In the genomic region with DNA sequence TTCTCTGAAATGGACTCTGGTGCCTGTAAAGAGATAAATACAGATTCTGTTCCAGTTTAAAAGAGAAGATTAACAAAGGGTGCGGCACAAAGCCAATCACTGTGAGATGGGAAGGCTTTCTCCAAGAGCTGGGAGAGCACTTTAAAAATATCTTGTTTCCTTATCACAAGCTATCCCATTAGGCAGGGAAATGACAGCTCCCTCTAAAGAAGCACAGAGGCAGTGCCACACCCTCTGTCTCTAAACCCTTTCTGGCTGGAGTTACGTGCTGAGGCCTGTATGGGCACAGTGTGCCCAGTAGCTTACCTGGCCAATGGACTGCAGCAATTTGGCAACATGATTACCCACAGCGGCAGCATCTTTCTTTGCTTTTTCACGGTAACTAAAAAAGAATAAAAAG, we compare ENCODE assay signal across 25 cellular contexts. TPM values are rescaled to one million over a fixed set of nuclear protein-coding genes. Genes with fewer than 3 reads are reported as not detected.
DNase-seq lines count a peak whose midpoint lies in the region; ATAC-seq, FAIRE-seq and TF ChIP-seq lines count a peak whose summit lies in the region.
"Had no signal": no experiment of that assay in that cellular context is flagged by ENCODE, and none has a peak within 500 bp of the region (broad histone marks: within the 10 kb centered on the region; RNA-seq: fewer than 3 reads in every experiment).

No MANE protein-coding gene starts in this region.

- H3K27ac ChIP-seq in SK-N-SH (ENCODE audit: low read depth in 2 of 2, low read length in 1 of 2), result no peak overlapping the region
- no peak overlapping the region for H3K27ac ChIP-seq in A549
- no peak overlapping the region for H3K27ac ChIP-seq in keratinocyte (ENCODE audit: control insufficient read depth, insufficient read depth, low read length)
- H3K27ac ChIP-seq: BLaER1, HL-60, PC-9 had no signal

- TF ChIP-seq RAD21 in SK-N-SH (IDR thresholded peaks at IDR 0.05; ENCODE audit: low read length) (no peak), A549 (conservative IDR thresholded peaks at IDR 0.05 in 1 of 2, IDR thresholded peaks at IDR 0.05 in 1 of 2) (no peak)

- peaks cover 82% of the 10 kb centered on the region for H3K36me3 Mint-ChIP-seq in effector memory CD8-positive, alpha-beta T cell (ENCODE audit: insufficient read depth)

- TF ChIP-seq POLR2A in A549 (IDR thresholded peaks at IDR 0.05; ENCODE audit: low read length), result no peak

- H3K9me1 ChIP-seq in keratinocyte (ENCODE audit: control insufficient read depth, extremely low read depth, insufficient read depth, low read length), result no peaks in the 10 kb centered on the region

- dilution Hi-C loops in keratinocyte (cut with MboI; ENCODE audit: extremely low pct_ligation_motif_present, low sequenced_read_pairs), result no loop called here

- H3K9me3 ChIP-seq in SK-N-SH (no peaks in the 10 kb centered on the region), A549 (no peaks in the 10 kb centered on the region), keratinocyte (ENCODE audit: control insufficient read depth, low read depth, low read length) (no peaks in the 10 kb centered on the region)
- H3K9me3 ChIP-seq: BLaER1, HAP-1 had no signal

- no peak for FAIRE-seq in A549 (lab: Jason Lieb, UNC)
- peak; percentile 94 for FAIRE-seq in keratinocyte (lab: Jason Lieb, UNC)
- FAIRE-seq: A204.1, GM12878, GM19239, HTR-8/SVneo had no signal

- H3K9ac ChIP-seq in SK-N-SH, result no peak overlapping the region
- no peak overlapping the region for H3K9ac ChIP-seq in keratinocyte (ENCODE audit: control insufficient read depth, extremely low read depth, insufficient read depth, low read length)
- H3K9ac ChIP-seq: BLaER1 had no signal

- H3K36me3 ChIP-seq in SK-N-SH (replicated peaks in 1 of 2; ENCODE audit: control insufficient read depth in 1 of 2, insufficient read depth in 2 of 2, low read length in 1 of 2) (peaks cover 48 to 74% of the 10 kb centered on the region in 2 experiments), keratinocyte (ENCODE audit: control insufficient read depth in 2 of 2, extremely low read depth in 1 of 2, insufficient read depth in 2 of 2, low read length in 2 of 2) (peaks cover 9 to 24% of the 10 kb centered on the region in 2 experiments)

- H3K4me1 ChIP-seq in SK-N-SH (ENCODE audit: control insufficient read depth in 1 of 2, insufficient read depth in 2 of 2, low read depth in 1 of 2, low read length in 1 of 2) (no peaks in the 10 kb centered on the region), A549 (no peaks in the 10 kb centered on the region), keratinocyte (ENCODE audit: control insufficient read depth, extremely low read depth, insufficient read depth, low read length) (peaks cover 11% of the 10 kb centered on the region)
- H3K4me1 ChIP-seq: BLaER1, HAP-1 had no signal

- no peaks in the 10 kb centered on the region for H3K9me2 ChIP-seq in SK-N-SH

- in situ Hi-C loops in SK-MEL-5 (cut with HindIII; ENCODE audit: low pct_unique_long_range_greater_than_20kb, low sequenced_read_pairs), result no loop called here

- H2AFZ ChIP-seq in SK-N-SH (ENCODE audit: low read depth) (no peak overlapping the region), keratinocyte (ENCODE audit: control insufficient read depth, low read length) (no peak overlapping the region)
- H2AFZ ChIP-seq: PC-9 had no signal

- TF ChIP-seq CTCF in SK-N-SH (IDR thresholded peaks at IDR 0.05) (no peak), A549 (IDR thresholded peaks at IDR 0.05) (no peak), keratinocyte (optimal IDR thresholded peaks at IDR 0.05 in 1 of 3, IDR thresholded peaks at IDR 0.05 in 1 of 3, conservative IDR thresholded peaks at IDR 0.05 in 1 of 3; ENCODE audit: extremely low read depth in 1 of 3, insufficient read depth in 2 of 3, low read length in 3 of 3) (peak in 1 of 3 experiments; percentile 18)

- CTCF ChIA-PET in SK-N-SH (lab: Yijun Ruan, JAX) (interaction anchor here (1.6 to 1.9 kb wide), 3 partner anchors 20 to 58 kb away, joined by 5 to 8 read pairs (median 8); partner anchors contain the start of gene NAE1), A549 (lab: Yijun Ruan, JAX) (interaction anchor here (1.1 to 3.1 kb wide), 3 partner anchors 19 to 63 kb away, joined by 3 to 14 read pairs (median 7); partner anchors contain the start of gene NAE1)

- 96% methylated on average over 4 of the region's 4 CpGs for WGBS in SK-N-SH (ENCODE audit: low lambda C conversion rate)
- WGBS in A549 (ENCODE audit: missing lambda C conversion rate), result 93% methylated on average over 4 of the region's 4 CpGs

- no peaks in the 10 kb centered on the region for H3K27me3 ChIP-seq in SK-N-SH (ENCODE audit: insufficient read depth)
- H3K27me3 ChIP-seq in keratinocyte (ENCODE audit: control insufficient read depth, extremely low read depth, insufficient read depth, low read length), result no peaks in the 10 kb centered on the region
- H3K27me3 ChIP-seq: BLaER1 had no signal

- H3K9me3 Mint-ChIP-seq in effector memory CD8-positive, alpha-beta T cell, result no peaks in the 10 kb centered on the region
- H3K9me3 Mint-ChIP-seq: CD4-positive, alpha-beta memory T cell had no signal

- H3F3A ChIP-seq in SK-N-SH (replicated peaks; ENCODE audit: insufficient read depth), result no peaks in the 10 kb centered on the region

- TF ChIP-seq EP300 in SK-N-SH (IDR thresholded peaks at IDR 0.05; ENCODE audit: borderline replicate concordance in 1 of 2, low read depth in 1 of 2, low read length in 1 of 2) (no peak), A549 (IDR thresholded peaks at IDR 0.05) (no peak)

- no peaks in the 10 kb centered on the region for H3K27me3 Mint-ChIP-seq in effector memory CD8-positive, alpha-beta T cell
- H3K27me3 Mint-ChIP-seq: CD4-positive, alpha-beta memory T cell had no signal

- ATAC-seq in SK-N-SH treated with all-trans-retinoic acid at 6 μM for 48 hours (peak; percentile 22; the same call in 1 of the 3 replicates), A549 (peak; percentile 47 to 65; a peak in 3 of 6 replicates), HG03280 (IDR thresholded peaks at IDR 0.05; ENCODE audit: unreplicated experiment) (no peak)
- ATAC-seq in effector memory CD8-positive, alpha-beta T cell (replicated peaks), result no peak
- ATAC-seq: GM12878 had no signal

- POLR2A ChIA-PET in SK-N-SH (lab: Yijun Ruan, JAX) (no interaction called here), A549 (lab: Yijun Ruan, JAX) (no interaction called here)

- H3K4me3 ChIP-seq in SK-N-SH (ENCODE audit: low read depth in 2 of 2, low read length in 1 of 2), result no peak overlapping the region
- no peak overlapping the region for H3K4me3 ChIP-seq in A549
- no peak overlapping the region for H3K4me3 ChIP-seq in keratinocyte (ENCODE audit: control insufficient read depth in 2 of 3, extremely low read depth in 1 of 3, insufficient read depth in 2 of 3, low read depth in 1 of 3, low read length in 3 of 3)
- H3K4me3 ChIP-seq: BLaER1, GM12878, HAP-1, PC-9 had no signal

- H4K20me1 ChIP-seq in SK-N-SH (ENCODE audit: insufficient read depth), result no peaks in the 10 kb centered on the region
- no peaks in the 10 kb centered on the region for H4K20me1 ChIP-seq in keratinocyte (ENCODE audit: control insufficient read depth, extremely low read depth, insufficient read depth, low read length)
- H4K20me1 ChIP-seq: BLaER1 had no signal

- H3K79me2 ChIP-seq in SK-N-SH (ENCODE audit: insufficient read depth), result no peaks in the 10 kb centered on the region
- H3K79me2 ChIP-seq in keratinocyte (ENCODE audit: control insufficient read depth, insufficient read depth, low read length), result no peaks in the 10 kb centered on the region

- no peak overlapping the region for H3K4me3 Mint-ChIP-seq in effector memory CD8-positive, alpha-beta T cell
- H3K4me3 Mint-ChIP-seq: CD4-positive, alpha-beta memory T cell had no signal

- no peak overlapping the region for H3K4me2 ChIP-seq in SK-N-SH
- H3K4me2 ChIP-seq in A549, result no peak overlapping the region
- no peak overlapping the region for H3K4me2 ChIP-seq in keratinocyte (ENCODE audit: control insufficient read depth, extremely low read depth, insufficient read depth, low read depth, low read length)
- H3K4me2 ChIP-seq: BLaER1, PC-9 had no signal

- no peaks in the 10 kb centered on the region for H3K4me1 Mint-ChIP-seq in effector memory CD8-positive, alpha-beta T cell (ENCODE audit: low read depth in 2 of 2)
- H3K4me1 Mint-ChIP-seq: CD4-positive, alpha-beta memory T cell had no signal

- peak overlapping the region in 1 of 2 donors; percentile 15 for H3K27ac Mint-ChIP-seq in effector memory CD8-positive, alpha-beta T cell

- DNase-seq in SK-N-SH, result no peak
- DNase-seq in A549 (ENCODE audit: low read depth in 1 of 2, low spot score in 1 of 2), result no peak
- peak; percentile 8 for DNase-seq in SK-MEL-5 (ENCODE audit: low read depth, low spot score)
- no peak for DNase-seq in keratinocyte (ENCODE audit: low read depth, low spot score)
- no peak for DNase-seq in effector memory CD8-positive, alpha-beta T cell
- DNase-seq: Calu3; CD4-positive, alpha-beta memory T cell; GF-D8; NCI-H1092 treated with DMSO at 0.1 percent for 48 hours; NCI-H146; NCI-H2081; NCI-H2227 treated with DMSO at 0.1 percent for 48 hours; NCI-H510A treated with DMSO at 0.1 percent for 48 hours; NCI-H774; PC-9 had no signal

RNA-seq across cellular contexts. Expression of gene TERB1, which starts 9.0 kb away (rescaled TPM):
- polyA plus RNA-seq in SK-N-SH (2012; rRNA removed) (0.06 and 0.08 TPM in 2 replicates), A549 (2011; rRNA removed) (0.07 and 0.18 TPM in 2 replicates), A549 (2017; fragmentation: RNase III; extraction: RNeasy Plus Mini Kit Qiagen cat#74134 plus additional on column Dnase treatment) (0.12 to 0.18 TPM (median 0.17 TPM) in 3 replicates), keratinocyte (0.17 to 0.22 TPM in 2 of 3 replicates, not detected in the other)
- 0.05 TPM in 1 of 2 replicates, not detected in the other for polyA plus RNA-seq in SK-N-SH (2012; cell fraction: cytosol; rRNA removed)
- polyA plus RNA-seq in SK-N-SH (2012; cell fraction: nucleus; rRNA removed), result 0.12 and 0.14 TPM in 2 replicates
- 0.03 and 0.08 TPM in 2 replicates for polyA plus RNA-seq in A549 (2012; cell fraction: cytosol; rRNA removed)
- 0.11 and 0.45 TPM in 2 replicates for polyA plus RNA-seq in A549 (2012; cell fraction: nucleus; rRNA removed)
- polyA minus RNA-seq in A549 (2011; rRNA and poly(A)+ RNA removed), result 0.19 and 0.29 TPM in 2 replicates
- total RNA-seq in SK-MEL-5 (2014; rRNA removed; shearing (Covaris generic)), result not detected in 2 replicates
- not detected in 2 replicates for polyA plus RNA-seq in SK-MEL-5 (2015; cell fraction: cytosol; rRNA removed)
- not detected in 2 replicates for polyA plus RNA-seq in SK-MEL-5 (2015; cell fraction: nucleus; rRNA removed)
- not detected for polyA plus RNA-seq in keratinocyte (2011; ENCODE audit: low read depth)
- polyA plus RNA-seq in keratinocyte (2011; cell fraction: cytosol; rRNA removed), result 0.09 TPM in 1 of 2 replicates, not detected in the other
- polyA plus RNA-seq in keratinocyte (2011; cell fraction: nucleus; rRNA removed), result 0.37 and 0.60 TPM in 2 replicates
- polyA plus RNA-seq in keratinocyte (2012; ENCODE audit: low replicate concordance), result 0.30 TPM in 1 of 2 replicates, not detected in the other
- 0.16 TPM in 1 of 3 replicates, not detected in the others for polyA minus RNA-seq in keratinocyte
- polyA minus RNA-seq in keratinocyte (2011; cell fraction: cytosol; rRNA and poly(A)+ RNA removed), result not detected
- 1.1 TPM in 1 of 2 replicates, not detected in the other for polyA minus RNA-seq in keratinocyte (2011; cell fraction: nucleus; rRNA and poly(A)+ RNA removed)
- total RNA-seq: LHCN-M2, PC-9 had no signal
- polyA plus RNA-seq: CD4-positive, alpha-beta memory T cell had no signal

RNA-seq across cellular contexts. Expression of gene NAE1, which starts 20.4 kb away (rescaled TPM):
- polyA plus RNA-seq in SK-N-SH (2012; rRNA removed), result 33.8 and 45.5 TPM in 2 replicates
- polyA plus RNA-seq in SK-N-SH (2012; cell fraction: cytosol; rRNA removed), result 53.9 and 68.0 TPM in 2 replicates
- polyA plus RNA-seq in SK-N-SH (2012; cell fraction: nucleus; rRNA removed), result 18.4 and 44.0 TPM in 2 replicates
- 89.8 and 132 TPM in 2 replicates for polyA plus RNA-seq in A549 (2011; rRNA removed)
- polyA plus RNA-seq in A549 (2012; cell fraction: cytosol; rRNA removed), result 41.1 and 41.8 TPM in 2 replicates
- polyA plus RNA-seq in A549 (2012; cell fraction: nucleus; rRNA removed), result 18.0 and 27.3 TPM in 2 replicates
- polyA plus RNA-seq in A549 (2017; fragmentation: RNase III; extraction: RNeasy Plus Mini Kit Qiagen cat#74134 plus additional on column Dnase treatment), result 90.0 to 96.2 TPM (median 94.9 TPM) in 3 replicates
- 16.5 and 18.2 TPM in 2 replicates for polyA minus RNA-seq in A549 (2011; rRNA and poly(A)+ RNA removed)
- total RNA-seq in SK-MEL-5 (2014; rRNA removed; shearing (Covaris generic)), result 110 and 114 TPM in 2 replicates
- polyA plus RNA-seq in SK-MEL-5 (2015; cell fraction: cytosol; rRNA removed), result 48.5 and 63.9 TPM in 2 replicates
- 112 and 141 TPM in 2 replicates for polyA plus RNA-seq in SK-MEL-5 (2015; cell fraction: nucleus; rRNA removed)
- polyA plus RNA-seq in keratinocyte, result 61.4 to 113 TPM (median 68.0 TPM) in 3 replicates
- polyA plus RNA-seq in keratinocyte (2011; ENCODE audit: low read depth), result 158 TPM
- polyA plus RNA-seq in keratinocyte (2011; cell fraction: cytosol; rRNA removed), result 55.1 and 97.0 TPM in 2 replicates
- polyA plus RNA-seq in keratinocyte (2011; cell fraction: nucleus; rRNA removed), result 60.8 and 93.2 TPM in 2 replicates
- 51.0 and 65.1 TPM in 2 replicates for polyA plus RNA-seq in keratinocyte (2012; ENCODE audit: low replicate concordance)
- 5.7 to 44.1 TPM (median 20.4 TPM) in 3 replicates for polyA minus RNA-seq in keratinocyte
- 43.2 TPM for polyA minus RNA-seq in keratinocyte (2011; cell fraction: cytosol; rRNA and poly(A)+ RNA removed)
- polyA minus RNA-seq in keratinocyte (2011; cell fraction: nucleus; rRNA and poly(A)+ RNA removed), result 22.1 and 29.8 TPM in 2 replicates

RNA-seq across cellular contexts. Expression of gene CA7, which starts 33.8 kb away (rescaled TPM):
- polyA plus RNA-seq in SK-N-SH (2012; rRNA removed) (0.11 and 0.12 TPM in 2 replicates), A549 (2011; rRNA removed) (not detected in 2 replicates), A549 (2017; fragmentation: RNase III; extraction: RNeasy Plus Mini Kit Qiagen cat#74134 plus additional on column Dnase treatment) (not detected in 3 replicates), keratinocyte (not detected in 3 replicates)
- 0.07 and 0.10 TPM in 2 replicates for polyA plus RNA-seq in SK-N-SH (2012; cell fraction: cytosol; rRNA removed)
- polyA plus RNA-seq in SK-N-SH (2012; cell fraction: nucleus; rRNA removed), result 0.08 and 0.15 TPM in 2 replicates
- polyA plus RNA-seq in A549 (2012; cell fraction: cytosol; rRNA removed), result 0.03 TPM in 1 of 2 replicates, not detected in the other
- polyA plus RNA-seq in A549 (2012; cell fraction: nucleus; rRNA removed), result not detected in 2 replicates
- polyA minus RNA-seq in A549 (2011; rRNA and poly(A)+ RNA removed), result not detected in 2 replicates
- not detected in 2 replicates for total RNA-seq in SK-MEL-5 (2014; rRNA removed; shearing (Covaris generic))
- not detected in 2 replicates for polyA plus RNA-seq in SK-MEL-5 (2015; cell fraction: cytosol; rRNA removed)
- polyA plus RNA-seq in SK-MEL-5 (2015; cell fraction: nucleus; rRNA removed), result not detected in 2 replicates
- not detected for polyA plus RNA-seq in keratinocyte (2011; ENCODE audit: low read depth)
- not detected in 2 replicates for polyA plus RNA-seq in keratinocyte (2011; cell fraction: cytosol; rRNA removed)
- polyA plus RNA-seq in keratinocyte (2011; cell fraction: nucleus; rRNA removed), result not detected in 2 replicates
- polyA plus RNA-seq in keratinocyte (2012; ENCODE audit: low replicate concordance), result not detected in 2 replicates
- polyA minus RNA-seq in keratinocyte, result not detected in 3 replicates
- polyA minus RNA-seq in keratinocyte (2011; cell fraction: cytosol; rRNA and poly(A)+ RNA removed), result not detected
- not detected in 2 replicates for polyA minus RNA-seq in keratinocyte (2011; cell fraction: nucleus; rRNA and poly(A)+ RNA removed)
- total RNA-seq: Calu3; CD4-positive, alpha-beta memory T cell; GM12878; LHCN-M2; PC-9 had no signal
- polyA plus RNA-seq: CD4-positive, alpha-beta memory T cell had no signal

RNA-seq across cellular contexts. Expression of gene DYNC1LI2, which starts 59.0 kb away (rescaled TPM):
- polyA plus RNA-seq in SK-N-SH (2012; rRNA removed) (33.1 and 49.6 TPM in 2 replicates), A549 (2011; rRNA removed) (112 and 128 TPM in 2 replicates), A549 (2017; fragmentation: RNase III; extraction: RNeasy Plus Mini Kit Qiagen cat#74134 plus additional on column Dnase treatment) (93.5 to 107 TPM (median 96.5 TPM) in 3 replicates), keratinocyte (53.0 to 66.0 TPM (median 55.5 TPM) in 3 replicates)
- polyA plus RNA-seq in SK-N-SH (2012; cell fraction: cytosol; rRNA removed), result 24.1 and 25.2 TPM in 2 replicates
- polyA plus RNA-seq in SK-N-SH (2012; cell fraction: nucleus; rRNA removed), result 186 and 240 TPM in 2 replicates
- polyA plus RNA-seq in A549 (2012; cell fraction: cytosol; rRNA removed), result 31.5 and 34.1 TPM in 2 replicates
- polyA plus RNA-seq in A549 (2012; cell fraction: nucleus; rRNA removed), result 88.8 and 137 TPM in 2 replicates
- 65.1 and 72.7 TPM in 2 replicates for polyA minus RNA-seq in A549 (2011; rRNA and poly(A)+ RNA removed)
- 118 and 127 TPM in 2 replicates for total RNA-seq in SK-MEL-5 (2014; rRNA removed; shearing (Covaris generic))
- 85.7 and 103 TPM in 2 replicates for polyA plus RNA-seq in SK-MEL-5 (2015; cell fraction: cytosol; rRNA removed)
- polyA plus RNA-seq in SK-MEL-5 (2015; cell fraction: nucleus; rRNA removed), result 533 and 591 TPM in 2 replicates
- 71.3 TPM for polyA plus RNA-seq in keratinocyte (2011; ENCODE audit: low read depth)
- polyA plus RNA-seq in keratinocyte (2011; cell fraction: cytosol; rRNA removed), result 35.4 and 41.7 TPM in 2 replicates
- 174 and 181 TPM in 2 replicates for polyA plus RNA-seq in keratinocyte (2011; cell fraction: nucleus; rRNA removed)
- polyA plus RNA-seq in keratinocyte (2012; ENCODE audit: low replicate concordance), result 42.9 and 54.0 TPM in 2 replicates
- 48.4 to 57.2 TPM (median 49.2 TPM) in 3 replicates for polyA minus RNA-seq in keratinocyte
- polyA minus RNA-seq in keratinocyte (2011; cell fraction: cytosol; rRNA and poly(A)+ RNA removed), result 29.9 TPM
- 41.9 and 92.7 TPM in 2 replicates for polyA minus RNA-seq in keratinocyte (2011; cell fraction: nucleus; rRNA and poly(A)+ RNA removed)

Comparison
In these comparisons a context has a peak if more than half of its experiments do, and no peak if none do; other contexts are left out.
1. ATAC-seq: peak in SK-N-SH treated with all-trans-retinoic acid at 6 μM for 48 hours (single experiment) and A549 (2 of 2); none in HG03280 (single experiment) and effector memory CD8-positive, alpha-beta T cell (single experiment).